ENCODE assay signal across 8 cellular contexts in the genomic region with DNA sequence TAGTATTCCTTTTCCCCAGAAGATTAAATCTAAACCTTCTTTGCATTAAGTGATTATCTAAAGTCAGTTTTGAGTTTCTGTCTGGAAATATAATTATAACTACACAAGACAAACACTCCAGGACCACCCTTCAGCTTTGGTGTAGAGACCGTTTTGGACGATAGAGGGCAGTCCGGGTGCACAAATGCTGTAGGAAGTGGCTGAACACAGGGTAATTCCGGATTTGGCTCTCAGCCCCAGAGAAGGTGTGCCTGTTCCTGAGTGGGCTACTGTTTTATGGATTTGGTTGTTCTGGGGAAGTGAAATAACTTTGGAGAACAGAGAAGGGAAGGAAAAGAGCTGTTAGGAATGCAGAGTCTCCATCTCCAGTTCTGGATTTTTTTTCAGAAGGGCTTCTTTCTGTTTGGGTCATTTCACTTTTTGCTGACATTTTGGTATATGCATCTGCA. TPM values are rescaled to one million over a fixed set of nuclear protein-coding genes. Genes with fewer than 3 reads are reported as not detected.
DNase-seq lines count a peak whose midpoint lies in the region; ATAC-seq and TF ChIP-seq lines count a peak whose summit lies in the region.

No MANE protein-coding gene starts in this region.

- TF ChIP-seq CTCF in GM10266 (IDR thresholded peaks at IDR 0.05; ENCODE audit: control insufficient read depth, insufficient read depth, low read depth, missing control alignments), result peak; percentile 84
- TF ChIP-seq CTCF in heart left ventricle (IDR thresholded peaks at IDR 0.05), result peak; percentile 69 to 88 (median 78)
- peak in 1 of 2 donors; percentile 50 for TF ChIP-seq CTCF in suprapubic skin (IDR thresholded peaks at IDR 0.05)

- H3K4me3 ChIP-seq in SJCRH30 (no peak overlapping the region), heart left ventricle (no peak overlapping the region), skeletal muscle cell (ENCODE audit: low read depth, low read length) (no peak overlapping the region), suprapubic skin (no peak overlapping the region)

- peak; percentile 99 for ATAC-seq in GM21723 (IDR thresholded peaks at IDR 0.05; ENCODE audit: unreplicated experiment)
- ATAC-seq in heart left ventricle, result peak; percentile 53 to 85 (median 78)

- peak; percentile 67 for DNase-seq in GM10266 (ENCODE audit: extremely low spot score)
- peak; percentile 71 to 88 for DNase-seq in SJCRH30
- peak; percentile 54 for DNase-seq in activated naive CD4-positive, alpha-beta T cell treated with Interleukin-2 at 50 U/mL for 16 hours
- peak; percentile 46 to 77 (median 70) for DNase-seq in heart left ventricle
- DNase-seq in skeletal muscle cell (ENCODE audit: low read depth), result peak; percentile 9
- no peak for DNase-seq in suprapubic skin (ENCODE audit: low spot score in 2 of 2)

- H3K9me3 ChIP-seq in SJCRH30 (replicated peaks) (no peaks in the 10 kb centered on the region), heart left ventricle (no peaks in the 10 kb centered on the region), suprapubic skin (no peaks in the 10 kb centered on the region)

- H3K27me3 ChIP-seq in SJCRH30 (no peaks in the 10 kb centered on the region), heart left ventricle (no peaks in the 10 kb centered on the region), suprapubic skin (no peaks in the 10 kb centered on the region)

- H3K4me1 ChIP-seq in SJCRH30 (peaks cover 10% of the 10 kb centered on the region), heart left ventricle (peaks cover 7 to 38% (median 19%) of the 10 kb centered on the region in 12 donors), suprapubic skin (peaks cover 15% of the 10 kb centered on the region)

- peaks cover 9% of the 10 kb centered on the region; the same call in 1 of the 2 replicates for H3K36me3 ChIP-seq in SJCRH30
- H3K36me3 ChIP-seq in heart left ventricle, result peaks cover 0 to 53% (median 40%) of the 10 kb centered on the region in 9 donors
- H3K36me3 ChIP-seq in suprapubic skin, result peaks cover 33% of the 10 kb centered on the region

- peak; percentile 79 for TF ChIP-seq RAD21 in Ishikawa (IDR thresholded peaks at IDR 0.05; ENCODE audit: low read depth)

- TF ChIP-seq POLR2A in heart left ventricle (IDR thresholded peaks at IDR 0.05), result no peak
- no peak for TF ChIP-seq POLR2A in suprapubic skin (IDR thresholded peaks at IDR 0.05)

- H3K27ac ChIP-seq in SJCRH30, result no peak overlapping the region
- no peak overlapping the region for H3K27ac ChIP-seq in heart left ventricle
- no peak overlapping the region for H3K27ac ChIP-seq in suprapubic skin

- intact Hi-C loops in heart left ventricle (cut with DNase I), result loop anchor here in 7 of 10 donors (1.0 to 10.0 kb wide), 4 partner anchors 175 to 432 kb away; no protein-coding TSS in a partner anchor

- no peak for TF ChIP-seq EP300 in Ishikawa (IDR thresholded peaks at IDR 0.05; ENCODE audit: borderline replicate concordance)
- no peak for TF ChIP-seq EP300 in suprapubic skin (IDR thresholded peaks at IDR 0.05)

- 4 to 9% (median 7%) methylated on average over 4 of the region's 4 CpGs for WGBS in heart left ventricle, 4 donors
- 23% methylated on average over 4 of the region's 4 CpGs for WGBS in suprapubic skin

TF ChIP-seq in Ishikawa, 13 proteins besides CTCF, POLR2A, EP300 and RAD21:
- no peak for TF ChIP-seq EGR1 (IDR thresholded peaks at IDR 0.05)
- TF ChIP-seq TEAD4 (IDR thresholded peaks at IDR 0.05), result no peak
- TF ChIP-seq, protein P1, sequence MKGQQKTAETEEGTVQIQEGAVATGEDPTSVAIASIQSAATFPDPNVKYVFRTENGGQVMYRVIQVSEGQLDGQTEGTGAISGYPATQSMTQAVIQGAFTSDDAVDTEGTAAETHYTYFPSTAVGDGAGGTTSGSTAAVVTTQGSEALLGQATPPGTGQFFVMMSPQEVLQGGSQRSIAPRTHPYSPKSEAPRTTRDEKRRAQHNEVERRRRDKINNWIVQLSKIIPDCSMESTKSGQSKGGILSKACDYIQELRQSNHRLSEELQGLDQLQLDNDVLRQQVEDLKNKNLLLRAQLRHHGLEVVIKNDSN (IDR thresholded peaks at IDR 0.05), result no peak
- TF ChIP-seq NFIC (IDR thresholded peaks at IDR 0.05), result no peak
- no peak for TF ChIP-seq FOXM1 (IDR thresholded peaks at IDR 0.05; ENCODE audit: borderline replicate concordance, low read depth)
- no peak for TF ChIP-seq TCF12 (IDR thresholded peaks at IDR 0.05; ENCODE audit: low read depth)
- TF ChIP-seq, protein P2, sequence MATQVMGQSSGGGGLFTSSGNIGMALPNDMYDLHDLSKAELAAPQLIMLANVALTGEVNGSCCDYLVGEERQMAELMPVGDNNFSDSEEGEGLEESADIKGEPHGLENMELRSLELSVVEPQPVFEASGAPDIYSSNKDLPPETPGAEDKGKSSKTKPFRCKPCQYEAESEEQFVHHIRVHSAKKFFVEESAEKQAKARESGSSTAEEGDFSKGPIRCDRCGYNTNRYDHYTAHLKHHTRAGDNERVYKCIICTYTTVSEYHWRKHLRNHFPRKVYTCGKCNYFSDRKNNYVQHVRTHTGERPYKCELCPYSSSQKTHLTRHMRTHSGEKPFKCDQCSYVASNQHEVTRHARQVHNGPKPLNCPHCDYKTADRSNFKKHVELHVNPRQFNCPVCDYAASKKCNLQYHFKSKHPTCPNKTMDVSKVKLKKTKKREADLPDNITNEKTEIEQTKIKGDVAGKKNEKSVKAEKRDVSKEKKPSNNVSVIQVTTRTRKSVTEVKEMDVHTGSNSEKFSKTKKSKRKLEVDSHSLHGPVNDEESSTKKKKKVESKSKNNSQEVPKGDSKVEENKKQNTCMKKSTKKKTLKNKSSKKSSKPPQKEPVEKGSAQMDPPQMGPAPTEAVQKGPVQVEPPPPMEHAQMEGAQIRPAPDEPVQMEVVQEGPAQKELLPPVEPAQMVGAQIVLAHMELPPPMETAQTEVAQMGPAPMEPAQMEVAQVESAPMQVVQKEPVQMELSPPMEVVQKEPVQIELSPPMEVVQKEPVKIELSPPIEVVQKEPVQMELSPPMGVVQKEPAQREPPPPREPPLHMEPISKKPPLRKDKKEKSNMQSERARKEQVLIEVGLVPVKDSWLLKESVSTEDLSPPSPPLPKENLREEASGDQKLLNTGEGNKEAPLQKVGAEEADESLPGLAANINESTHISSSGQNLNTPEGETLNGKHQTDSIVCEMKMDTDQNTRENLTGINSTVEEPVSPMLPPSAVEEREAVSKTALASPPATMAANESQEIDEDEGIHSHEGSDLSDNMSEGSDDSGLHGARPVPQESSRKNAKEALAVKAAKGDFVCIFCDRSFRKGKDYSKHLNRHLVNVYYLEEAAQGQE (IDR thresholded peaks at IDR 0.05; ENCODE audit: low read depth), result no peak
- no peak for TF ChIP-seq CEBPB (IDR thresholded peaks at IDR 0.05)
- TF ChIP-seq ZBTB7A (IDR thresholded peaks at IDR 0.05; ENCODE audit: low read depth), result no peak
- TF ChIP-seq YY1 (IDR thresholded peaks at IDR 0.05; ENCODE audit: low read depth), result no peak
- TF ChIP-seq, protein P3, sequence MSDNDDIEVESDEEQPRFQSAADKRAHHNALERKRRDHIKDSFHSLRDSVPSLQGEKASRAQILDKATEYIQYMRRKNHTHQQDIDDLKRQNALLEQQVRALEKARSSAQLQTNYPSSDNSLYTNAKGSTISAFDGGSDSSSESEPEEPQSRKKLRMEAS (IDR thresholded peaks at IDR 0.05), result no peak
- TF ChIP-seq CREB1 (IDR thresholded peaks at IDR 0.05; ENCODE audit: low read depth), result no peak
- no peak for TF ChIP-seq TAF1 (IDR thresholded peaks at IDR 0.05; ENCODE audit: low read depth)

RNA-seq across cellular contexts. Expression of a gene that starts 14.8 kb away (rescaled TPM):
- total RNA-seq in SJCRH30 (2014; rRNA removed; shearing (Covaris generic)), result 85.0 and 91.7 TPM in 2 replicates
- total RNA-seq in heart left ventricle (10 to 100 TPM; 24.3 to 41.9 (median 31.9) TPM), suprapubic skin (10 to 100 TPM; 66.3 to 82.0 (median 72.4) TPM)
- 10 to 100 TPM; 12.6 to 37.8 TPM for polyA plus RNA-seq in heart left ventricle

RNA-seq across cellular contexts. Expression of a gene that starts 44.2 kb away (rescaled TPM):
- 5.7 and 7.6 TPM in 2 replicates for total RNA-seq in SJCRH30 (2014; rRNA removed; shearing (Covaris generic))
- total RNA-seq in heart left ventricle (10 to 100 TPM in 3 of 9 donors, 1 to 10 TPM in 6; 1.6 to 13.5 (median 8.3) TPM), suprapubic skin (10 to 100 TPM; 17.4 to 54.1 (median 30.1) TPM)
- 10 to 100 TPM in 1 of 2 donors, 1 to 10 TPM in 1; 1.7 to 16.7 TPM for polyA plus RNA-seq in heart left ventricle

Comparison
In these comparisons a context has a peak if more than half of its experiments do, and no peak if none do; other contexts are left out.
1. DNase-seq: peak in GM10266 (single experiment), SJCRH30 (2 of 2), activated naive CD4-positive, alpha-beta T cell treated with Interleukin-2 at 50 U/mL for 16 hours (single experiment), heart left ventricle (5 of 5) and skeletal muscle cell (single experiment); none in suprapubic skin (0 of 2).